ENCODE assay signal across 8 cellular contexts in the genomic region with DNA sequence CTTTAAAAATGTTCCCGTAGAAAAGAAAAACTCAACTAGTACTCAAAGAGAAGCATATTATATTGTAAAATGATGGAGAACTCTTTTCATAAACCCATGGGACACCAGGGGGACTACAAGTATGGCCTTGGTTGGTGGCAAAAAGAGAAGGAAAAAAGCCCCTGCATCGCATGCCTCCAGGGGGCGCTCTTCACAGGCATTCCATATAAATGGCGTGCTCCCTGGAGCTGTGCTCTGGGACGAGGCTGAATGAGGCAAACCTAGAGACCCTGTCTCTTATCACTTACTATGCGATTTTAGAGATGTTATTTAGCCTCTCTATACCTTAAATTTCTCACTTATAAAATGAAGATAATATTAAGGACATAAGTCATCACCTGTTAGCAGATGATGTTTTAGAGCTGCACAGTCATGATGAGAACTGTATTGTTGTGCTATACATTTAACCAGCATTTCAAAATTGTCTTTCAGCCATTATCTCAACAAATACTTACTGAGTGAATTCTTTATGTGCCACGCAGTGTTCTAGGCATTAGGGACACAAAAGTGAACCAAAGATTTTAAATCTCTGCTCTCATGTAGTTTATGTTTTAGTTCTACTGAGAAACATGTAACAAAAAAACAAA.
A peak's percentile ranks its signal among the peaks of the same experiment; 100 is the strongest.
DNase-seq lines count a peak whose midpoint lies in the region; ATAC-seq and TF ChIP-seq lines count a peak whose summit lies in the region.

No MANE protein-coding gene starts in this region.

- H3K9me3 Mint-ChIP-seq in endodermal cell = no peaks in the 10 kb centered on the region

- intact Hi-C loops in transverse colon (cut with DNase I; ENCODE audit: low total_unique reads) = no loop called here

- no peak overlapping the region for H3K9ac ChIP-seq in endodermal cell (ENCODE audit: extremely low read depth, low read length, poor library complexity, severe bottlenecking)

- WGBS in endodermal cell (ENCODE audit: insufficient coverage in 1 of 2, insufficient read length in 1 of 2), 2 experiments = 21 to 60% methylated on average over 4 to 7 of the region's 7 CpGs
- WGBS in transverse colon (ENCODE audit: low coverage in 1 of 2), 2 donors = 50 to 54% methylated on average over 6 to 7 of the region's 7 CpGs

- H3K4me1 Mint-ChIP-seq in endodermal cell = no peaks in the 10 kb centered on the region

- H3K36me3 Mint-ChIP-seq in endodermal cell (ENCODE audit: low read depth) = peaks cover 32% of the 10 kb centered on the region

- no peak overlapping the region for H3K27ac ChIP-seq in endodermal cell (ENCODE audit: low read depth, low read length)
- H3K27ac ChIP-seq in transverse colon = no peak overlapping the region

- TF ChIP-seq EP300 in transverse colon (IDR thresholded peaks at IDR 0.05; ENCODE audit: low read depth) = no peak

- H3K4me3 Mint-ChIP-seq in endodermal cell = no peak overlapping the region

- H3K9me3 ChIP-seq in endodermal cell (ENCODE audit: control insufficient read depth, low read length) (no peaks in the 10 kb centered on the region), transverse colon (no peaks in the 10 kb centered on the region)

- ATAC-seq in GM18909 (IDR thresholded peaks at IDR 0.05; ENCODE audit: poor library complexity, unreplicated experiment) = peak; percentile 45

- H3K27me3 ChIP-seq in endodermal cell (ENCODE audit: control insufficient read depth, insufficient read depth, low read length, poor library complexity, severe bottlenecking) (no peaks in the 10 kb centered on the region), transverse colon (no peaks in the 10 kb centered on the region)

- H3K4me1 ChIP-seq in endodermal cell (ENCODE audit: control insufficient read depth, insufficient read depth, low read length) (no peaks in the 10 kb centered on the region), transverse colon (no peaks in the 10 kb centered on the region)

- H3K36me3 ChIP-seq in endodermal cell (ENCODE audit: control insufficient read depth, insufficient read depth, low read length) (peaks cover 15% of the 10 kb centered on the region), transverse colon (no peaks in the 10 kb centered on the region)

- peak; percentile 99 for TF ChIP-seq CTCF in endodermal cell (conservative IDR thresholded peaks at IDR 0.05)
- peak; percentile 69 to 88 (median 81) for TF ChIP-seq CTCF in transverse colon (IDR thresholded peaks at IDR 0.05)

- H3K4me3 ChIP-seq in endodermal cell (ENCODE audit: low read length) = no peak overlapping the region
- H3K4me3 ChIP-seq in transverse colon = no peak overlapping the region

- H3K27me3 Mint-ChIP-seq in endodermal cell (ENCODE audit: insufficient read depth) = no peaks in the 10 kb centered on the region

- in situ Hi-C loops in transverse colon (cut with MboI; ENCODE audit: low pct_ligation_motif_present in 1 of 4, low pct_unique_long_range_greater_than_20kb in 1 of 4, low sequenced_read_pairs in 3 of 4) = no loop called here

- H3K27ac Mint-ChIP-seq in endodermal cell = no peak overlapping the region

- DNase-seq in AG20443 (ENCODE audit: low spot score) (peak; percentile 47), MV-4-11 (lab: John Stamatoyannopoulos, UW) (peak; percentile 50), endodermal cell (peak; percentile 91), myocyte (ENCODE audit: low read depth) (peak; percentile 39), transverse colon (peak; percentile 66), NCI-H1105 (lab: John Stamatoyannopoulos, UW) (no peak)
- peak; percentile 9 to 18 for DNase-seq in activated CD4-positive, alpha-beta T cell treated with anti-CD3 and anti-CD28 coated beads, Interleukin-2, amount 50 U/mL, for 4 hours

- TF ChIP-seq POLR2A in transverse colon (IDR thresholded peaks at IDR 0.05) = no peak
